Comparison of ENCODE assay signal across 8 cellular contexts in genomic region chr2:225041871-225042799, GRCh38. TPM values are rescaled to one million over a fixed set of nuclear protein-coding genes. Genes with fewer than 3 reads are reported as not detected.
DNase-seq lines count a peak whose midpoint lies in the region; ATAC-seq lines count a peak whose summit lies in the region.

DOCK10 (minus strand) TSS chr2:225042468; CDS start chr2:225042374, 94 bp downstream.

- H3K4me3 Mint-ChIP-seq in activated CD4-positive, alpha-beta T cell treated with anti-CD3 and anti-CD28 coated beads, Interleukin-2, amount 10 ng/mL, durations not matched to agents 24 days and 14 days = peak within 1 kb of the TSS; percentile 94

- DNase-seq in GM03348 (ENCODE audit: low spot score) (peak; percentile 85), Karpas-422 (no peak), lung microvascular endothelial cell (ENCODE audit: low read depth in 2 of 2) (peak; percentile 44), cortex of kidney (lab: John Stamatoyannopoulos, UW) (no peak)
- DNase-seq in activated CD4-positive, alpha-beta T cell treated with anti-CD3 and anti-CD28 coated beads, Interleukin-2, amount 10 ng/mL, durations not matched to agents 24 days and 14 days = peak; percentile 87
- peak; percentile 68 for DNase-seq in stimulated activated CD8-positive, alpha-beta memory T cell treated with anti-CD3 and anti-CD28 coated beads, Interleukin-12 subunit alpha, Interleukin-12 subunit beta, amount 100 ng/mL, for 4 hours (ENCODE audit: low read depth)

- peak within 1 kb of the TSS; percentile 98 for H3K27ac Mint-ChIP-seq in activated CD4-positive, alpha-beta T cell treated with anti-CD3 and anti-CD28 coated beads, Interleukin-2, amount 10 ng/mL, durations not matched to agents 24 days and 14 days

- ATAC-seq in GM21528 (IDR thresholded peaks at IDR 0.05; ENCODE audit: low FRiP score, unreplicated experiment) = peak; percentile 44

- intact Hi-C loops in activated CD4-positive, alpha-beta T cell treated with anti-CD3 and anti-CD28 coated beads, Interleukin-2, amount 10 ng/mL, durations not matched to agents 24 days and 14 days (cut with micrococcal nuclease) = loop anchor here (1.0 to 5.0 kb wide), 9 partner anchors 15 to 1793 kb away; partner anchors contain the start of genes CUL3 and MRPL44

- H3K27me3 Mint-ChIP-seq in activated CD4-positive, alpha-beta T cell treated with anti-CD3 and anti-CD28 coated beads, Interleukin-2, amount 10 ng/mL, durations not matched to agents 24 days and 14 days = peaks cover 31% of the 10 kb centered on the region

- H3K9ac ChIP-seq in Karpas-422 (ENCODE audit: low read length) (no peak within 1 kb of the TSS), duodenal mucosa (ENCODE audit: low read depth in 1 of 2, low read length in 2 of 2) (peak within 1 kb of the TSS; percentile 36 to 39)

- H3K36me3 ChIP-seq in Karpas-422 (ENCODE audit: insufficient read depth, low read length) = no peaks in the 10 kb centered on the region
- H3K36me3 ChIP-seq in duodenal mucosa (ENCODE audit: control insufficient read depth in 1 of 2, insufficient read depth in 2 of 2, low read length in 2 of 2) = no peaks in the 10 kb centered on the region

- no peaks in the 10 kb centered on the region for H4K20me1 ChIP-seq in Karpas-422 (ENCODE audit: insufficient read depth, low read depth, low read length)

- H3K4me3 ChIP-seq in Karpas-422 (ENCODE audit: low read length) = peak within 1 kb of the TSS; percentile 16; the same call in 1 of the 2 replicates
- peak within 1 kb of the TSS; percentile 66 to 76 for H3K4me3 ChIP-seq in duodenal mucosa (ENCODE audit: low read depth in 1 of 2, low read length in 2 of 2)

- peaks cover 19% of the 10 kb centered on the region for H3K36me3 Mint-ChIP-seq in activated CD4-positive, alpha-beta T cell treated with anti-CD3 and anti-CD28 coated beads, Interleukin-2, amount 10 ng/mL, durations not matched to agents 24 days and 14 days (ENCODE audit: low read depth)

- no peaks in the 10 kb centered on the region for H3K79me2 ChIP-seq in Karpas-422 (ENCODE audit: low read length)

- no peaks in the 10 kb centered on the region for H3K9me2 ChIP-seq in Karpas-422 (replicated peaks; ENCODE audit: insufficient read depth, low read length)

- H2AFZ ChIP-seq in Karpas-422 (ENCODE audit: low read length) = no peak within 1 kb of the TSS

- H3K4me1 ChIP-seq in Karpas-422 (ENCODE audit: low read length) = peaks cover 3% of the 10 kb centered on the region; the same call in 1 of the 2 replicates
- H3K4me1 ChIP-seq in duodenal mucosa (ENCODE audit: control insufficient read depth in 1 of 2, insufficient read depth in 2 of 2, low read length in 2 of 2) = peaks cover 14 to 18% of the 10 kb centered on the region in 2 donors

- H3K9me3 ChIP-seq in Karpas-422 (ENCODE audit: low read length) (no peaks in the 10 kb centered on the region), duodenal mucosa (ENCODE audit: control insufficient read depth in 1 of 2, low read length in 2 of 2) (no peaks in the 10 kb centered on the region)

- H3K4me2 ChIP-seq in Karpas-422 (ENCODE audit: low read depth, low read length, poor library complexity, severe bottlenecking) = peak within 1 kb of the TSS; percentile 19

- H3K27ac ChIP-seq in Karpas-422 (ENCODE audit: low read length) (no peak within 1 kb of the TSS), duodenal mucosa (ENCODE audit: low read depth, low read length) (peak within 1 kb of the TSS; percentile 20)

- no peaks in the 10 kb centered on the region for H3K9me3 Mint-ChIP-seq in activated CD4-positive, alpha-beta T cell treated with anti-CD3 and anti-CD28 coated beads, Interleukin-2, amount 10 ng/mL, durations not matched to agents 24 days and 14 days

- H3K4me1 Mint-ChIP-seq in activated CD4-positive, alpha-beta T cell treated with anti-CD3 and anti-CD28 coated beads, Interleukin-2, amount 10 ng/mL, durations not matched to agents 24 days and 14 days = peaks cover 48% of the 10 kb centered on the region

- H3K27me3 ChIP-seq in Karpas-422 (ENCODE audit: low read length) (no peaks in the 10 kb centered on the region), duodenal mucosa (ENCODE audit: control insufficient read depth in 1 of 2, insufficient read depth in 2 of 2, low read length in 2 of 2) (peaks cover 20 to 40% of the 10 kb centered on the region in 2 donors)

RNA-seq across cellular contexts. Expression of gene DOCK10, which starts in this region (rescaled TPM):
- 0.15 and 0.76 TPM in 2 replicates for total RNA-seq in Karpas-422 (2014; rRNA removed; shearing (Covaris generic); ENCODE audit: low replicate concordance)
- total RNA-seq in activated CD4-positive, alpha-beta T cell treated with anti-CD3 and anti-CD28 coated beads, Interleukin-2, amount 10 ng/mL, durations not matched to agents 24 days and 14 days = 137 and 138 TPM in 2 replicates
- total RNA-seq in lung microvascular endothelial cell = 2.0 and 8.5 TPM in 2 replicates

Comparison
In these comparisons a context has a peak if more than half of its experiments do, and no peak if none do; other contexts are left out.
1. RNA of gene DOCK10 (total RNA-seq): 137 to 138 TPM in activated CD4-positive, alpha-beta T cell treated with anti-CD3 and anti-CD28 coated beads, Interleukin-2, amount 10 ng/mL, durations not matched to agents 24 days and 14 days; 2.0 to 8.5 TPM in lung microvascular endothelial cell and 0.15 to 0.76 TPM in Karpas-422; every median in the first group is over 10 times any median in the second.
2. DNase-seq: peak in GM03348 (single experiment), activated CD4-positive, alpha-beta T cell treated with anti-CD3 and anti-CD28 coated beads, Interleukin-2, amount 10 ng/mL, durations not matched to agents 24 days and 14 days (single experiment), lung microvascular endothelial cell (2 of 2) and stimulated activated CD8-positive, alpha-beta memory T cell treated with anti-CD3 and anti-CD28 coated beads, Interleukin-12 subunit alpha, Interleukin-12 subunit beta, amount 100 ng/mL, for 4 hours (single experiment); none in Karpas-422 (single experiment) and cortex of kidney (single experiment).